In genomic region chr17:34519286-34519685, GRCh38 we compare ENCODE assay signal across 10 cellular contexts.
A peak's percentile ranks its signal among the peaks of the same experiment; 100 is the strongest.
DNase-seq lines count a peak whose midpoint lies in the region; ATAC-seq and TF ChIP-seq lines count a peak whose summit lies in the region.
"Had no signal": no experiment of that assay in that cellular context is flagged by ENCODE, and none has a peak within 500 bp of the region (broad histone marks: within the 10 kb centered on the region; RNA-seq: fewer than 3 reads in every experiment).

No MANE protein-coding gene starts in this region.

- ATAC-seq in HCT116: peak; percentile 77
- no peak for ATAC-seq in activated naive CD8-positive, alpha-beta T cell treated with anti-CD3 and anti-CD28 coated beads, Interleukin-2, amount 10 ng/mL, durations not matched to agents 7 days and 5 days (ENCODE audit: low read depth)
- no peak for ATAC-seq in HG02885 (IDR thresholded peaks at IDR 0.05; ENCODE audit: poor library complexity, unreplicated experiment)
- ATAC-seq: mucosa of descending colon had no signal

- TF ChIP-seq RAD21 in HCT116 (IDR thresholded peaks at IDR 0.05; ENCODE audit: low read depth): peak; percentile 28; the same call in 1 of the 2 replicates

- TF ChIP-seq CTCF in HCT116 (IDR thresholded peaks at IDR 0.05 in 2 of 3, conservative IDR thresholded peaks at IDR 0.05 in 1 of 3; ENCODE audit: borderline replicate concordance in 1 of 3, insufficient read depth in 1 of 3, low read depth in 2 of 3, low read length in 2 of 3): peak; percentile 22 to 78 (median 74); a peak in 4 of 6 replicates
- no peak for TF ChIP-seq CTCF in uterus (IDR thresholded peaks at IDR 0.05)

- intact Hi-C loops in HCT116 (cut with micrococcal nuclease): no loop called here
- intact Hi-C loops in uterus (cut with DNase I; ENCODE audit: low total_unique reads): no loop called here

- peaks cover 11% of the 10 kb centered on the region for H3K27me3 Mint-ChIP-seq in activated naive CD8-positive, alpha-beta T cell treated with anti-CD3 and anti-CD28 coated beads, Interleukin-2, amount 10 ng/mL, durations not matched to agents 7 days and 5 days

- CTCF ChIA-PET in HCT116 (lab: Charles Lee): interaction anchor here (0.7 to 1.0 kb wide), 2 partner anchors 24 to 56 kb away, joined by 3 read pairs; no protein-coding TSS in a partner anchor

- no peak for TF ChIP-seq POLR2A in HCT116 (IDR thresholded peaks at IDR 0.05; ENCODE audit: borderline replicate concordance, extremely low read depth, insufficient read depth, insufficient read length)
- TF ChIP-seq POLR2A in uterus (IDR thresholded peaks at IDR 0.05): no peak

- no peak overlapping the region for H3K27ac Mint-ChIP-seq in activated naive CD8-positive, alpha-beta T cell treated with anti-CD3 and anti-CD28 coated beads, Interleukin-2, amount 10 ng/mL, durations not matched to agents 7 days and 5 days

- H3K4me3 ChIP-seq in HCT116 (replicated peaks in 1 of 2; ENCODE audit: low read depth in 1 of 2, low read length in 2 of 2) (no peak overlapping the region), uterus (no peak overlapping the region)
- H3K4me3 ChIP-seq: mucosa of descending colon had no signal

- DNase-seq in DMS 273 (lab: John Stamatoyannopoulos, UW; ENCODE audit: unreplicated experiment) (peak; percentile 58), DMS 273 treated with DMSO at 0.1 percent for 48 hours (lab: John Stamatoyannopoulos, UW) (no peak), HCT116 (ENCODE audit: low read depth, low spot score) (no peak), lung microvascular endothelial cell (ENCODE audit: low read depth in 2 of 2) (peak; percentile 6 to 26), uterus (no peak)
- peak; percentile 40 for DNase-seq in activated naive CD8-positive, alpha-beta T cell treated with anti-CD3 and anti-CD28 coated beads, Interleukin-2, amount 10 ng/mL, durations not matched to agents 7 days and 5 days
- DNase-seq in stimulated activated naive CD4-positive, alpha-beta T cell treated with Interleukin-2 at 50 U/mL for 16 hours (lab: John Stamatoyannopoulos, UW): no peak
- DNase-seq: 8988T had no signal

- H3K27me3 ChIP-seq in HCT116 (ENCODE audit: insufficient read depth, low read length) (peaks cover 37% of the 10 kb centered on the region), uterus (no peaks in the 10 kb centered on the region)

- H3K9ac ChIP-seq in HCT116 (ENCODE audit: low read length): no peak overlapping the region

- BruUV-seq in HCT116 (replicated peaks; lab: Mats Ljungman, UMichigan): no TSS peak

- no peak overlapping the region for H3K4me3 Mint-ChIP-seq in activated naive CD8-positive, alpha-beta T cell treated with anti-CD3 and anti-CD28 coated beads, Interleukin-2, amount 10 ng/mL, durations not matched to agents 7 days and 5 days

- H3K79me2 ChIP-seq in HCT116 (ENCODE audit: insufficient read depth, low read length): no peaks in the 10 kb centered on the region

- H3K9me2 ChIP-seq in HCT116 (ENCODE audit: insufficient read depth): no peaks in the 10 kb centered on the region

- H3K4me1 Mint-ChIP-seq in activated naive CD8-positive, alpha-beta T cell treated with anti-CD3 and anti-CD28 coated beads, Interleukin-2, amount 10 ng/mL, durations not matched to agents 7 days and 5 days: no peaks in the 10 kb centered on the region

- H4K20me1 ChIP-seq in HCT116 (ENCODE audit: insufficient read depth): no peaks in the 10 kb centered on the region

- H3K4me2 ChIP-seq in HCT116 (ENCODE audit: low read length): no peak overlapping the region

- H3K4me1 ChIP-seq in HCT116 (ENCODE audit: control insufficient read depth in 1 of 2, insufficient read depth in 2 of 2, low read length in 2 of 2): no peaks in the 10 kb centered on the region
- H3K4me1 ChIP-seq in uterus: no peaks in the 10 kb centered on the region

- H3K9me3 ChIP-seq in HCT116 (ENCODE audit: control insufficient read depth in 1 of 2, insufficient read depth in 1 of 2, low read depth in 1 of 2, low read length in 2 of 2) (no peaks in the 10 kb centered on the region), uterus (no peaks in the 10 kb centered on the region)
- H3K9me3 ChIP-seq: mucosa of descending colon had no signal

- H3K36me3 Mint-ChIP-seq in activated naive CD8-positive, alpha-beta T cell treated with anti-CD3 and anti-CD28 coated beads, Interleukin-2, amount 10 ng/mL, durations not matched to agents 7 days and 5 days: no peaks in the 10 kb centered on the region

- H3K9me3 Mint-ChIP-seq in activated naive CD8-positive, alpha-beta T cell treated with anti-CD3 and anti-CD28 coated beads, Interleukin-2, amount 10 ng/mL, durations not matched to agents 7 days and 5 days: no peaks in the 10 kb centered on the region

- POLR2A ChIA-PET in HCT116 (lab: Charles Lee): no interaction called here
- POLR2A ChIA-PET in activated naive CD8-positive, alpha-beta T cell treated with anti-CD3 and anti-CD28 coated beads, Interleukin-2, amount 10 ng/mL, durations not matched to agents 7 days and 5 days (lab: Charles Lee): no interaction called here

- H3K27ac ChIP-seq in HCT116 (ENCODE audit: low read depth, low read length): no peak overlapping the region
- H3K27ac ChIP-seq in uterus: no peak overlapping the region

- RAD21 ChIA-PET in HCT116 (lab: Charles Lee; ENCODE audit: low non-redundant PET in 1 of 2, low total read pairs in 2 of 2, uncharacterized antibody in 2 of 2, unreplicated experiment in 2 of 2): no interaction called here

- no peaks in the 10 kb centered on the region for H3K36me3 ChIP-seq in HCT116 (ENCODE audit: control insufficient read depth in 1 of 2, insufficient read depth in 2 of 2, low read length in 2 of 2)
- H3K36me3 ChIP-seq in uterus: no peaks in the 10 kb centered on the region

- H2AFZ ChIP-seq in HCT116 (ENCODE audit: low read depth, low read length, poor library complexity, severe bottlenecking): no peak overlapping the region

TF ChIP-seq in HCT116, 20 proteins besides CTCF, POLR2A, EP300 and RAD21:
- TF ChIP-seq, protein P1, sequence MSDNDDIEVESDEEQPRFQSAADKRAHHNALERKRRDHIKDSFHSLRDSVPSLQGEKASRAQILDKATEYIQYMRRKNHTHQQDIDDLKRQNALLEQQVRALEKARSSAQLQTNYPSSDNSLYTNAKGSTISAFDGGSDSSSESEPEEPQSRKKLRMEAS (IDR thresholded peaks at IDR 0.05): no peak
- TF ChIP-seq YY1 (IDR thresholded peaks at IDR 0.05; ENCODE audit: extremely low read depth, insufficient replicate concordance, low read depth, low read length) (no peak), EZH2 (IDR thresholded peaks at IDR 0.05) (no peak), CBX3 (IDR thresholded peaks at IDR 0.05; ENCODE audit: low read depth) (no peak), SP1 (IDR thresholded peaks at IDR 0.05; ENCODE audit: low read depth) (no peak), JUND (IDR thresholded peaks at IDR 0.05) (no peak), SIN3A (IDR thresholded peaks at IDR 0.05; ENCODE audit: low read depth) (no peak)
- TF ChIP-seq, protein P2, sequence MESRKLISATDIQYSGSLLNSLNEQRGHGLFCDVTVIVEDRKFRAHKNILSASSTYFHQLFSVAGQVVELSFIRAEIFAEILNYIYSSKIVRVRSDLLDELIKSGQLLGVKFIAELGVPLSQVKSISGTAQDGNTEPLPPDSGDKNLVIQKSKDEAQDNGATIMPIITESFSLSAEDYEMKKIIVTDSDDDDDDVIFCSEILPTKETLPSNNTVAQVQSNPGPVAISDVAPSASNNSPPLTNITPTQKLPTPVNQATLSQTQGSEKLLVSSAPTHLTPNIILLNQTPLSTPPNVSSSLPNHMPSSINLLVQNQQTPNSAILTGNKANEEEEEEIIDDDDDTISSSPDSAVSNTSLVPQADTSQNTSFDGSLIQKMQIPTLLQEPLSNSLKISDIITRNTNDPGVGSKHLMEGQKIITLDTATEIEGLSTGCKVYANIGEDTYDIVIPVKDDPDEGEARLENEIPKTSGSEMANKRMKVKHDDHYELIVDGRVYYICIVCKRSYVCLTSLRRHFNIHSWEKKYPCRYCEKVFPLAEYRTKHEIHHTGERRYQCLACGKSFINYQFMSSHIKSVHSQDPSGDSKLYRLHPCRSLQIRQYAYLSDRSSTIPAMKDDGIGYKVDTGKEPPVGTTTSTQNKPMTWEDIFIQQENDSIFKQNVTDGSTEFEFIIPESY (IDR thresholded peaks at IDR 0.05; ENCODE audit: extremely low read depth, insufficient replicate concordance, low read length): no peak
- TF ChIP-seq, protein P3, sequence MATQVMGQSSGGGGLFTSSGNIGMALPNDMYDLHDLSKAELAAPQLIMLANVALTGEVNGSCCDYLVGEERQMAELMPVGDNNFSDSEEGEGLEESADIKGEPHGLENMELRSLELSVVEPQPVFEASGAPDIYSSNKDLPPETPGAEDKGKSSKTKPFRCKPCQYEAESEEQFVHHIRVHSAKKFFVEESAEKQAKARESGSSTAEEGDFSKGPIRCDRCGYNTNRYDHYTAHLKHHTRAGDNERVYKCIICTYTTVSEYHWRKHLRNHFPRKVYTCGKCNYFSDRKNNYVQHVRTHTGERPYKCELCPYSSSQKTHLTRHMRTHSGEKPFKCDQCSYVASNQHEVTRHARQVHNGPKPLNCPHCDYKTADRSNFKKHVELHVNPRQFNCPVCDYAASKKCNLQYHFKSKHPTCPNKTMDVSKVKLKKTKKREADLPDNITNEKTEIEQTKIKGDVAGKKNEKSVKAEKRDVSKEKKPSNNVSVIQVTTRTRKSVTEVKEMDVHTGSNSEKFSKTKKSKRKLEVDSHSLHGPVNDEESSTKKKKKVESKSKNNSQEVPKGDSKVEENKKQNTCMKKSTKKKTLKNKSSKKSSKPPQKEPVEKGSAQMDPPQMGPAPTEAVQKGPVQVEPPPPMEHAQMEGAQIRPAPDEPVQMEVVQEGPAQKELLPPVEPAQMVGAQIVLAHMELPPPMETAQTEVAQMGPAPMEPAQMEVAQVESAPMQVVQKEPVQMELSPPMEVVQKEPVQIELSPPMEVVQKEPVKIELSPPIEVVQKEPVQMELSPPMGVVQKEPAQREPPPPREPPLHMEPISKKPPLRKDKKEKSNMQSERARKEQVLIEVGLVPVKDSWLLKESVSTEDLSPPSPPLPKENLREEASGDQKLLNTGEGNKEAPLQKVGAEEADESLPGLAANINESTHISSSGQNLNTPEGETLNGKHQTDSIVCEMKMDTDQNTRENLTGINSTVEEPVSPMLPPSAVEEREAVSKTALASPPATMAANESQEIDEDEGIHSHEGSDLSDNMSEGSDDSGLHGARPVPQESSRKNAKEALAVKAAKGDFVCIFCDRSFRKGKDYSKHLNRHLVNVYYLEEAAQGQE (IDR thresholded peaks at IDR 0.05; ENCODE audit: low read depth): no peak
- TF ChIP-seq, protein P4, sequence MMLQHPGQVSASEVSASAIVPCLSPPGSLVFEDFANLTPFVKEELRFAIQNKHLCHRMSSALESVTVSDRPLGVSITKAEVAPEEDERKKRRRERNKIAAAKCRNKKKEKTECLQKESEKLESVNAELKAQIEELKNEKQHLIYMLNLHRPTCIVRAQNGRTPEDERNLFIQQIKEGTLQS (IDR thresholded peaks at IDR 0.05): no peak

Comparison
In these comparisons a context has a peak if more than half of its experiments do, and no peak if none do; other contexts are left out.
1. DNase-seq: peak in DMS 273 (single experiment), activated naive CD8-positive, alpha-beta T cell treated with anti-CD3 and anti-CD28 coated beads, Interleukin-2, amount 10 ng/mL, durations not matched to agents 7 days and 5 days (single experiment) and lung microvascular endothelial cell (2 of 2); none in DMS 273 treated with DMSO at 0.1 percent for 48 hours (single experiment), HCT116 (single experiment), uterus (0 of 2) and stimulated activated naive CD4-positive, alpha-beta T cell treated with Interleukin-2 at 50 U/mL for 16 hours (single experiment).
2. CTCF ChIP-seq: peak in HCT116 (3 of 3); none in uterus (0 of 4).